Comparison of ENCODE assay signal across 8 cellular contexts in genomic region chr3:183446838-183447205, GRCh38. TPM values are rescaled to one million over a fixed set of nuclear protein-coding genes. Genes with fewer than 3 reads are reported as not detected.
A peak's percentile ranks its signal among the peaks of the same experiment; 100 is the strongest.
DNase-seq lines count a peak whose midpoint lies in the region; ATAC-seq and TF ChIP-seq lines count a peak whose summit lies in the region.

No MANE protein-coding gene starts in this region.

- H3K4me1 ChIP-seq in adrenal gland (replicated peaks in 1 of 2), result peaks cover 6 to 27% of the 10 kb centered on the region in 2 donors
- peaks cover 11 to 15% of the 10 kb centered on the region in 2 donors for H3K4me1 ChIP-seq in left lung
- peaks cover 8 to 21% of the 10 kb centered on the region in 2 donors for H3K4me1 ChIP-seq in thoracic aorta (ENCODE audit: control insufficient read depth in 1 of 2, low read depth in 2 of 2)

- H3K4me3 Mint-ChIP-seq in activated CD4-positive, alpha-beta T cell treated with anti-CD3 and anti-CD28 coated beads, Interleukin-2, amount 10 ng/mL, durations not matched to agents 7 days and 5 days, result peak overlapping the region; percentile 94

- WGBS in adrenal gland, 4 donors, result 91 to 95% (median 95%) methylated on average over 2 of the region's 2 CpGs

- no peak overlapping the region for H3K27ac Mint-ChIP-seq in activated CD4-positive, alpha-beta T cell treated with anti-CD3 and anti-CD28 coated beads, Interleukin-2, amount 10 ng/mL, durations not matched to agents 7 days and 5 days

- H3K27ac ChIP-seq in adrenal gland (peak overlapping the region in 3 of 5 donors; percentile 75 to 85 (median 84)), left lung (peak overlapping the region in 1 of 2 donors; percentile 77), thoracic aorta (peak overlapping the region in 1 of 2 donors; percentile 52)

- CTCF ChIA-PET in activated CD4-positive, alpha-beta T cell treated with anti-CD3 and anti-CD28 coated beads, Interleukin-2, amount 10 ng/mL, durations not matched to agents 7 days and 5 days (lab: Charles Lee), result interaction anchor here (0.6 kb wide), 2 partner anchors 287 to 420 kb away, joined by 4 to 5 read pairs; no protein-coding TSS in a partner anchor

- ATAC-seq in left lung (no peak), thoracic aorta (ENCODE audit: insufficient number of reproducible peaks, low FRiP score, low read depth) (no peak), GM18870 (IDR thresholded peaks at IDR 0.05; ENCODE audit: unreplicated experiment) (no peak), HG02885 (IDR thresholded peaks at IDR 0.05; ENCODE audit: poor library complexity, unreplicated experiment) (no peak)

- peaks cover 21% of the 10 kb centered on the region for H3K27me3 Mint-ChIP-seq in activated CD4-positive, alpha-beta T cell treated with anti-CD3 and anti-CD28 coated beads, Interleukin-2, amount 10 ng/mL, durations not matched to agents 7 days and 5 days

- POLR2A ChIA-PET in activated CD4-positive, alpha-beta T cell treated with anti-CD3 and anti-CD28 coated beads, Interleukin-2, amount 10 ng/mL, durations not matched to agents 7 days and 5 days (lab: Charles Lee), result no interaction called here

- H3K36me3 Mint-ChIP-seq in activated CD4-positive, alpha-beta T cell treated with anti-CD3 and anti-CD28 coated beads, Interleukin-2, amount 10 ng/mL, durations not matched to agents 7 days and 5 days (ENCODE audit: low read depth), result peaks cover 12% of the 10 kb centered on the region

- H3K36me3 ChIP-seq in adrenal gland (replicated peaks in 1 of 2) (peaks cover 0 to 1% of the 10 kb centered on the region in 2 donors), left lung (no peaks in the 10 kb centered on the region), thoracic aorta (no peaks in the 10 kb centered on the region)

- intact Hi-C loops in adrenal gland (cut with DNase I) (no loop called here), left lung (cut with DNase I) (no loop called here)

- peaks cover 22% of the 10 kb centered on the region for H3K9me3 Mint-ChIP-seq in activated CD4-positive, alpha-beta T cell treated with anti-CD3 and anti-CD28 coated beads, Interleukin-2, amount 10 ng/mL, durations not matched to agents 7 days and 5 days

- no peak for DNase-seq in activated CD4-positive, alpha-beta T cell treated with anti-CD3 and anti-CD28 coated beads, Interleukin-2, amount 10 ng/mL, durations not matched to agents 7 days and 5 days
- no peak for DNase-seq in activated CD4-positive, alpha-beta T cell treated with anti-CD3 and anti-CD28 coated beads for 4 hours
- no peak for DNase-seq in adrenal gland
- no peak for DNase-seq in left lung
- DNase-seq in thoracic aorta (ENCODE audit: low spot score), result no peak
- DNase-seq in DMS 273 treated with DMSO at 0.1 percent for 48 hours (lab: John Stamatoyannopoulos, UW), result no peak

- peak overlapping the region in 2 of 4 donors; percentile 47 to 79 for H3K4me3 ChIP-seq in adrenal gland
- peak overlapping the region; percentile 63 to 66 for H3K4me3 ChIP-seq in left lung
- peak overlapping the region; percentile 94 for H3K4me3 ChIP-seq in thoracic aorta

- TF ChIP-seq CTCF in adrenal gland (IDR thresholded peaks at IDR 0.05) (no peak), left lung (IDR thresholded peaks at IDR 0.05) (no peak), thoracic aorta (IDR thresholded peaks at IDR 0.05) (no peak)

- no peaks in the 10 kb centered on the region for H3K27me3 ChIP-seq in adrenal gland
- H3K27me3 ChIP-seq in left lung, result no peaks in the 10 kb centered on the region
- H3K27me3 ChIP-seq in thoracic aorta (replicated peaks; ENCODE audit: insufficient read depth), result no peaks in the 10 kb centered on the region

- no peak for TF ChIP-seq POLR2A in adrenal gland (IDR thresholded peaks at IDR 0.05)

- peaks cover 24% of the 10 kb centered on the region for H3K4me1 Mint-ChIP-seq in activated CD4-positive, alpha-beta T cell treated with anti-CD3 and anti-CD28 coated beads, Interleukin-2, amount 10 ng/mL, durations not matched to agents 7 days and 5 days

- H3K9me3 ChIP-seq in adrenal gland (replicated peaks in 1 of 3) (peaks cover 0 to 6% (median 0%) of the 10 kb centered on the region in 3 donors), left lung (peaks cover 0 to 19% of the 10 kb centered on the region in 2 donors), thoracic aorta (peaks cover 8% of the 10 kb centered on the region)

RNA-seq across cellular contexts. Expression of gene MCF2L2, which starts 18.4 kb away (rescaled TPM):
- 1 to 10 TPM; 3.6 to 5.4 TPM for total RNA-seq in activated CD4-positive, alpha-beta T cell treated with anti-CD3 and anti-CD28 coated beads, Interleukin-2, amount 10 ng/mL, durations not matched to agents 7 days and 5 days
- total RNA-seq in adrenal gland, result 10 to 100 TPM; 15.0 to 62.7 (median 29.0) TPM
- polyA plus RNA-seq in adrenal gland, result 10 to 100 TPM in 1 of 3 donors, 1 to 10 TPM in 2; 6.5 to 11.3 (median 9.9) TPM
- total RNA-seq in left lung, result under 1 TPM; 0.41 to 0.52 TPM
- total RNA-seq in thoracic aorta, result 1 to 10 TPM in 1 of 2 donors, under 1 TPM in 1; 0.85 to 1.5 TPM
